Comparison of ENCODE assay signal across 13 cellular contexts in the genomic region with DNA sequence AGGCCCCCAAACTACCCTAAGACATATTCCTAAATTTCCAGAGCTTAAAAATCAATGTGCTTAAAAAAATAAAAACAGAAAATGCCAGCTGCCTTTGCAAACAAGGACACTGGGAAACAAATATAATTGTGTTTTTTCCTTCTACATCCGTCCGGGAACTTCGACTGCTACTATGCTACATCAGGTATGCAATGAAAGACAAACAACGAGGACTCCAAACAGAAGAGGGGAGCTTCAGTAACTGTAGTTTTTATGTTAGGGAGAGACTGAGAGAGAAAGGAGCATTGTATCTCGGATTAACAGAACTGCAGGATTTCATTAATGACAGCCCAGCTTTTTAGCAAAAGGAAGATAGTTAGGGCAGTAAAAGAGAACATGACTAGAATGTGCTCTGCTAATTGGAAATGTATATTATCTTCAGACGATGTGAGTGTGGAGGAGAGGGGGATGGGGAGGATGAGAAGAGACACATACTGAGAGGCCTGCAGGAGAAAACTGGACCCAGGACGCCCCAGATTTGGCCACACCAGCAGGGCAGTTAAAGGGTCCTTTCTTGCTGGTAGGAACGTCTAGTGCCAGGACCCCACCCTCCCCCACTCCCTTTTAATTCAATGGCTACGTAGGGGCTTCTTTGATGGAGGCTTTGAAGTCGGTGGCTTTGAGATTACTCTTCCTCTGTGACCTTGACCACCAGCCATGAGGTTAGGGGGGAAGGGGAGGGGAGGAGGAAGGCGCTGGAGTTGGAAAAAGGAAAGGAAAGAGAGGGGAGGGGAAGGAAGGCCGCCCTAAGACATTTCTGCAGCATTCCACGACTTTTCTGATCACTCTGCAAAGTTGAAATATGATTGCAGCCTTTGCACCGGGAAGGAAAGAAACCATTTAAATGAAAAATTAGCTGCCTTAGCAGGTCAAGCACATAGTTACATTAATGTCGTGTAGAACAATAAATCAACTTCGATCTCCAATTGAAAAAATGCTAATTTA.
DNase-seq lines count a peak whose midpoint lies in the region; ATAC-seq, FAIRE-seq and TF ChIP-seq lines count a peak whose summit lies in the region.
"Had no signal": no experiment of that assay in that cellular context is flagged by ENCODE, and none has a peak within 500 bp of the region (broad histone marks: within the 10 kb centered on the region; RNA-seq: fewer than 3 reads in every experiment).

No MANE protein-coding gene starts in this region.

- H3K27me3 ChIP-seq in HCT116 (ENCODE audit: insufficient read depth, low read length): no peaks in the 10 kb centered on the region
- H3K27me3 ChIP-seq in dorsolateral prefrontal cortex: no peaks in the 10 kb centered on the region
- no peaks in the 10 kb centered on the region for H3K27me3 ChIP-seq in kidney epithelial cell (ENCODE audit: control insufficient read depth, insufficient read depth, low read length)
- no peaks in the 10 kb centered on the region for H3K27me3 ChIP-seq in smooth muscle cell (ENCODE audit: low read depth)
- no peaks in the 10 kb centered on the region for H3K27me3 ChIP-seq in PC-9 (ENCODE audit: insufficient read depth, low read depth)

- H3K9me2 ChIP-seq in HCT116 (ENCODE audit: insufficient read depth): no peaks in the 10 kb centered on the region
- H3K9me2 ChIP-seq in PC-9 (ENCODE audit: insufficient read depth): no peaks in the 10 kb centered on the region

- TF ChIP-seq RAD21 in HCT116 (IDR thresholded peaks at IDR 0.05; ENCODE audit: low read depth): no peak

- H3K9me3 ChIP-seq in HCT116 (ENCODE audit: control insufficient read depth in 1 of 2, insufficient read depth in 1 of 2, low read depth in 1 of 2, low read length in 2 of 2): no peaks in the 10 kb centered on the region
- no peaks in the 10 kb centered on the region for H3K9me3 ChIP-seq in smooth muscle cell (replicated peaks; ENCODE audit: low read depth)
- H3K9me3 ChIP-seq in PC-9 (ENCODE audit: insufficient read depth, low read depth): no peaks in the 10 kb centered on the region

- no peaks in the 10 kb centered on the region for H3K36me3 Mint-ChIP-seq in stimulated activated memory B cell treated with anti-CD40 and anti-IgM and Interleukin-4, amounts not matched to agents 10 μg/mL and 1 μg/mL and 100 μg/mL, for 72 hours
- H3K36me3 Mint-ChIP-seq: memory B cell; stimulated activated naive B cell treated with anti-CD40 and anti-IgM and Interleukin-4, amounts not matched to agents 10 μg/mL and 1 μg/mL and 100 μg/mL, for 72 hours had no signal

- no peaks in the 10 kb centered on the region for H3F3A ChIP-seq in smooth muscle cell (ENCODE audit: low read depth)
- H3F3A ChIP-seq in PC-9 (ENCODE audit: insufficient read depth, low read depth): no peaks in the 10 kb centered on the region

- CTCF ChIA-PET in HCT116 (lab: Charles Lee) (no interaction called here), PC-9 (lab: Charles Lee) (no interaction called here)

- H3K79me2 ChIP-seq in HCT116 (ENCODE audit: insufficient read depth, low read length) (no peaks in the 10 kb centered on the region), smooth muscle cell (ENCODE audit: low read depth) (no peaks in the 10 kb centered on the region), PC-9 (ENCODE audit: low read depth) (no peaks in the 10 kb centered on the region)

- no peak overlapping the region for H3K9ac ChIP-seq in HCT116 (ENCODE audit: low read length)
- no peak overlapping the region for H3K9ac ChIP-seq in smooth muscle cell (ENCODE audit: low read depth)

- no peak for ATAC-seq in HCT116
- ATAC-seq in stimulated activated memory B cell treated with anti-CD40 and anti-IgM and Interleukin-4, amounts not matched to agents 10 μg/mL and 1 μg/mL and 100 μg/mL, for 72 hours: no peak

- H3K4me2 ChIP-seq in HCT116 (ENCODE audit: low read length): no peak overlapping the region
- peak overlapping the region; percentile 88 for H3K4me2 ChIP-seq in smooth muscle cell
- no peak overlapping the region for H3K4me2 ChIP-seq in PC-9

- H3K27me3 Mint-ChIP-seq in stimulated activated memory B cell treated with anti-CD40 and anti-IgM and Interleukin-4, amounts not matched to agents 10 μg/mL and 1 μg/mL and 100 μg/mL, for 72 hours: no peaks in the 10 kb centered on the region

- WGBS in smooth muscle cell (ENCODE audit: low lambda C conversion rate): 23% methylated on average over 16 of the region's 16 CpGs

- no peaks in the 10 kb centered on the region for H4K20me1 ChIP-seq in HCT116 (ENCODE audit: insufficient read depth)
- H4K20me1 ChIP-seq in smooth muscle cell (ENCODE audit: low read depth): no peaks in the 10 kb centered on the region
- no peaks in the 10 kb centered on the region for H4K20me1 ChIP-seq in PC-9 (ENCODE audit: insufficient read depth)

- H3K27ac Mint-ChIP-seq in stimulated activated memory B cell treated with anti-CD40 and anti-IgM and Interleukin-4, amounts not matched to agents 10 μg/mL and 1 μg/mL and 100 μg/mL, for 72 hours: no peak overlapping the region
- H3K27ac Mint-ChIP-seq: activated B cell treated with CpG ODN at 0.5 μM for 24 hours; memory B cell; stimulated activated naive B cell treated with anti-CD40 and anti-IgM and Interleukin-4, amounts not matched to agents 10 μg/mL and 1 μg/mL and 100 μg/mL, for 72 hours had no signal

- intact Hi-C loops in HCT116 (cut with micrococcal nuclease) (no loop called here), dorsolateral prefrontal cortex (cut with DNase I) (loop anchor here (2.0 to 10.0 kb wide), 4 partner anchors 166 to 274 kb away; no protein-coding TSS in a partner anchor), PC-9 (cut with micrococcal nuclease; ENCODE audit: unreplicated experiment) (no loop called here)

- no peaks in the 10 kb centered on the region for H3K36me3 ChIP-seq in HCT116 (ENCODE audit: control insufficient read depth in 1 of 2, insufficient read depth in 2 of 2, low read length in 2 of 2)
- no peaks in the 10 kb centered on the region for H3K36me3 ChIP-seq in kidney epithelial cell (ENCODE audit: control insufficient read depth, insufficient read depth, low read length)
- no peaks in the 10 kb centered on the region for H3K36me3 ChIP-seq in smooth muscle cell (ENCODE audit: low read depth)
- H3K36me3 ChIP-seq in PC-9 (ENCODE audit: low read depth): no peaks in the 10 kb centered on the region

- H3K4me3 ChIP-seq in HCT116 (replicated peaks in 1 of 2; ENCODE audit: low read depth in 1 of 2, low read length in 2 of 2): no peak overlapping the region
- peak overlapping the region; percentile 20 to 74 (median 55) for H3K4me3 ChIP-seq in dorsolateral prefrontal cortex
- peak overlapping the region; percentile 30 for H3K4me3 ChIP-seq in kidney epithelial cell (ENCODE audit: low read depth, low read length)
- H3K4me3 ChIP-seq in smooth muscle cell: peak overlapping the region; percentile 44
- H3K4me3 ChIP-seq in PC-9: no peak overlapping the region

- RAD21 ChIA-PET in HCT116 (lab: Charles Lee; ENCODE audit: low non-redundant PET in 1 of 2, low total read pairs in 2 of 2, uncharacterized antibody in 2 of 2, unreplicated experiment in 2 of 2): no interaction called here

- H3K9me3 Mint-ChIP-seq in stimulated activated memory B cell treated with anti-CD40 and anti-IgM and Interleukin-4, amounts not matched to agents 10 μg/mL and 1 μg/mL and 100 μg/mL, for 72 hours: no peaks in the 10 kb centered on the region
- H3K9me3 Mint-ChIP-seq: activated B cell treated with CpG ODN at 0.5 μM for 24 hours, memory B cell had no signal

- TF ChIP-seq POLR2A in HCT116 (IDR thresholded peaks at IDR 0.05; ENCODE audit: borderline replicate concordance, extremely low read depth, insufficient read depth, insufficient read length): no peak
- TF ChIP-seq POLR2A in H54 (IDR thresholded peaks at IDR 0.05; ENCODE audit: low read depth, low read length): no peak

- H3K4me3 Mint-ChIP-seq in stimulated activated memory B cell treated with anti-CD40 and anti-IgM and Interleukin-4, amounts not matched to agents 10 μg/mL and 1 μg/mL and 100 μg/mL, for 72 hours: no peak overlapping the region
- H3K4me3 Mint-ChIP-seq: activated B cell treated with CpG ODN at 0.5 μM for 24 hours; memory B cell; stimulated activated naive B cell treated with anti-CD40 and anti-IgM and Interleukin-4, amounts not matched to agents 10 μg/mL and 1 μg/mL and 100 μg/mL, for 72 hours had no signal

- TF ChIP-seq CTCF in HCT116 (IDR thresholded peaks at IDR 0.05 in 2 of 3, conservative IDR thresholded peaks at IDR 0.05 in 1 of 3; ENCODE audit: borderline replicate concordance in 1 of 3, insufficient read depth in 1 of 3, low read depth in 2 of 3, low read length in 2 of 3): no peak
- no peak for TF ChIP-seq CTCF in dorsolateral prefrontal cortex (IDR thresholded peaks at IDR 0.05 in 54 of 56, conservative IDR thresholded peaks at IDR 0.05 in 2 of 56; ENCODE audit: low read depth in 1 of 56, partially characterized antibody in 56 of 56)
- no peak for TF ChIP-seq CTCF in kidney epithelial cell (IDR thresholded peaks at IDR 0.05; ENCODE audit: insufficient read depth, low read length, poor library complexity, severe bottlenecking)
- TF ChIP-seq CTCF in smooth muscle cell (IDR thresholded peaks at IDR 0.05; ENCODE audit: borderline replicate concordance, insufficient read depth, poor library complexity, severe bottlenecking): no peak
- no peak for TF ChIP-seq CTCF in PC-9 (conservative IDR thresholded peaks at IDR 0.05)

- no peaks in the 10 kb centered on the region for H3K4me1 Mint-ChIP-seq in stimulated activated memory B cell treated with anti-CD40 and anti-IgM and Interleukin-4, amounts not matched to agents 10 μg/mL and 1 μg/mL and 100 μg/mL, for 72 hours
- H3K4me1 Mint-ChIP-seq: activated B cell treated with CpG ODN at 0.5 μM for 24 hours; memory B cell; stimulated activated naive B cell treated with anti-CD40 and anti-IgM and Interleukin-4, amounts not matched to agents 10 μg/mL and 1 μg/mL and 100 μg/mL, for 72 hours had no signal

- POLR2A ChIA-PET in HCT116 (lab: Charles Lee) (no interaction called here), PC-9 (lab: Charles Lee; ENCODE audit: unreplicated experiment) (no interaction called here)

- FAIRE-seq in H54 (lab: Jason Lieb, UNC): no peak

- H3K27ac ChIP-seq in HCT116 (ENCODE audit: low read depth, low read length) (no peak overlapping the region), dorsolateral prefrontal cortex (peak overlapping the region; percentile 1 to 92 (median 79)), smooth muscle cell (ENCODE audit: low read depth) (no peak overlapping the region), PC-9 (no peak overlapping the region)
- H3K27ac ChIP-seq: RWPE1 had no signal

- DNase-seq in HCT116 (ENCODE audit: low read depth, low spot score): no peak
- no peak for DNase-seq in dorsolateral prefrontal cortex
- DNase-seq in kidney epithelial cell (ENCODE audit: low read depth): no peak
- no peak for DNase-seq in smooth muscle cell (lab: John Stamatoyannopoulos, UW; ENCODE audit: unreplicated experiment)
- no peak for DNase-seq in T-helper 1 cell
- no peak for DNase-seq in H54 (ENCODE audit: insufficient read length, low spot score)
- DNase-seq in PC-9: no peak
- DNase-seq: activated B cell treated with CpG ODN at 0.5 μM for 24 hours; NCI-H1694; stimulated activated naive B cell treated with anti-CD40 and anti-IgM and Interleukin-4, amounts not matched to agents 10 μg/mL and 1 μg/mL and 100 μg/mL, for 72 hours had no signal

- H2AFZ ChIP-seq in HCT116 (ENCODE audit: low read depth, low read length, poor library complexity, severe bottlenecking) (no peak overlapping the region), smooth muscle cell (ENCODE audit: low read depth) (peak overlapping the region; percentile 84), PC-9 (no peak overlapping the region)

- H3K4me1 ChIP-seq in HCT116 (ENCODE audit: control insufficient read depth in 1 of 2, insufficient read depth in 2 of 2, low read length in 2 of 2) (no peaks in the 10 kb centered on the region), smooth muscle cell (ENCODE audit: low read depth) (peaks cover 19% of the 10 kb centered on the region), PC-9 (replicated peaks; ENCODE audit: insufficient read depth) (no peaks in the 10 kb centered on the region)

- BruUV-seq in HCT116 (replicated peaks; lab: Mats Ljungman, UMichigan) (no TSS peak), PC-9 (replicated peaks; lab: Mats Ljungman, UMichigan) (no TSS peak)

Comparison
In these comparisons a context has a peak if more than half of its experiments do, and no peak if none do; other contexts are left out.
1. H3K27ac ChIP-seq: peak in dorsolateral prefrontal cortex (59 of 59); none in HCT116 (single experiment), smooth muscle cell (single experiment) and PC-9 (single experiment).
2. H3K4me3 ChIP-seq: peak in dorsolateral prefrontal cortex (59 of 59), kidney epithelial cell (single experiment) and smooth muscle cell (single experiment); none in HCT116 (0 of 2) and PC-9 (single experiment).
3. intact Hi-C loops: an anchor here in dorsolateral prefrontal cortex (2.0 to 10.0 kb wide); none called in HCT116 and PC-9.